In the genomic region with DNA sequence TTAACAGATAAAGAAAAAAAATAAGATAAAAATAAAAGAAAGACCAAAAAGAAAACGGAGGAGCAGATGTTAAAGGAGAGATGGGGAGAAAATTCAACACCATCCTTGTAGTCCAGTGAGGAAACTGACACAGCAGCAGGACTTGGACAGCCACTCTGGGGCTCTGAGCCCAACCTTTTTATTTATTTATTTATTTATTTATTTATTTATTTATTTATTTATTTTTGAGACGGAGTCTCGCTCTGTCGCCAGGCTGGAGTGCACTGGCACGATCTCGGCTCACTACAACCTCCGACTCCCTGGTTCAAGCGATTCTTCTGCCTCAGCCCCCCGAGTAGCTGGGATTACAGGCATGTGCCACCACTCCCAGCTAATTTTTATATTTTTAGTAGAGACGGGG, we compare ENCODE assay signal across 6 cellular contexts. TPM values are rescaled to one million over a fixed set of nuclear protein-coding genes. Genes with fewer than 3 reads are reported as not detected.
"Had no signal": no experiment of that assay in that cellular context is flagged by ENCODE, and none has a peak within 500 bp of the region (broad histone marks: within the 10 kb centered on the region; RNA-seq: fewer than 3 reads in every experiment).

No MANE protein-coding gene starts in this region.

RNA-seq across cellular contexts. Expression of gene ATP1A2, which starts 4.1 kb away (rescaled TPM):
- total RNA-seq: H4, HT-29 had no signal

RNA-seq across cellular contexts. Expression of gene KCNJ9, which starts 30.1 kb away (rescaled TPM):
- total RNA-seq: GM23248, H4, H7, HT-29, IMR-90, K562 had no signal

RNA-seq across cellular contexts. Expression of gene ATP1A4, which starts 39.9 kb away (rescaled TPM):
- total RNA-seq: GM23248, H4, HT-29, IMR-90, K562 had no signal

RNA-seq across cellular contexts. Expression of gene KCNJ10, which starts 41.5 kb away (rescaled TPM):
- total RNA-seq: GM23248, H4, H7, HT-29, IMR-90, K562 had no signal
